ENCODE assay signal across 24 cellular contexts in genomic region chr7:17340655-17341054, GRCh38.
"Had no signal": no experiment of that assay in that cellular context is flagged by ENCODE, and none has a peak within 500 bp of the region (broad histone marks: within the 10 kb centered on the region; RNA-seq: fewer than 3 reads in every experiment).

No MANE protein-coding gene starts in this region.

- H3K9me3 ChIP-seq: breast epithelium, esophagus muscularis mucosa, pancreas, prostate gland, upper lobe of left lung had no signal

- H3K36me3 ChIP-seq: breast epithelium, prostate gland had no signal

- H3K27me3 Mint-ChIP-seq: activated naive CD4-positive, alpha-beta T cell treated with anti-CD3 and anti-CD28 coated beads, Interleukin-2, amount 50 U/mL, for 24 hours; activated naive CD8-positive, alpha-beta T cell treated with anti-CD3 and anti-CD28 coated beads, Interleukin-2, amount 50 U/mL, for 24 hours; naive thymus-derived CD4-positive, alpha-beta T cell; stimulated activated naive CD8-positive, alpha-beta T cell treated with anti-CD3 and anti-CD28 coated beads, Interleukin-15, amount 100 ng/mL, for 72 hours had no signal

- ATAC-seq: activated naive CD8-positive, alpha-beta T cell treated with anti-CD3 and anti-CD28 coated beads, Interleukin-2, amount 50 U/mL, for 24 hours; activated T-cell treated with anti-CD3 and anti-CD28 coated beads, Interleukin-2, amount 50 U/mL, for 4 hours; pancreas; stimulated activated effector memory CD8-positive, alpha-beta T cell treated with anti-CD3 and anti-CD28 coated beads, Interleukin-12 subunit alpha, Interleukin-12 subunit beta, amount 100 ng/mL, for 72 hours; stimulated activated naive CD8-positive, alpha-beta T cell treated with anti-CD3 and anti-CD28 coated beads, Interleukin-15, amount 100 ng/mL, for 72 hours had no signal

- H3K27ac Mint-ChIP-seq: activated naive CD4-positive, alpha-beta T cell treated with anti-CD3 and anti-CD28 coated beads, Interleukin-2, amount 50 U/mL, for 24 hours; activated naive CD8-positive, alpha-beta T cell treated with anti-CD3 and anti-CD28 coated beads, Interleukin-2, amount 50 U/mL, for 24 hours; activated T-helper 2 cell treated with anti-CD3 and anti-CD28 coated beads, Interferon-gamma antibody, Interleukin-2, Interleukin-4, amounts not matched to agents 10 μg/mL and 5 μg/mL and 100 μg/mL, durations not matched to agents 14 hours and 24 hours and 36 hours; immature natural killer cell; naive thymus-derived CD4-positive, alpha-beta T cell; stimulated activated effector memory CD8-positive, alpha-beta T cell treated with anti-CD3 and anti-CD28 coated beads, Interleukin-12 subunit alpha, Interleukin-12 subunit beta, amount 100 ng/mL, for 72 hours; stimulated activated naive CD8-positive, alpha-beta T cell treated with anti-CD3 and anti-CD28 coated beads, Interleukin-15, amount 100 ng/mL, for 72 hours had no signal

- H3K27ac ChIP-seq: esophagus muscularis mucosa, pancreas, prostate gland had no signal

- H3K4me1 Mint-ChIP-seq: immature natural killer cell; stimulated activated effector memory CD8-positive, alpha-beta T cell treated with anti-CD3 and anti-CD28 coated beads, Interleukin-12 subunit alpha, Interleukin-12 subunit beta, amount 100 ng/mL, for 72 hours had no signal

- DNase-seq: activated CD4-positive, alpha-beta T cell treated with anti-CD3 and anti-CD28 coated beads for 4 hours; activated CD4-positive, alpha-beta T cell treated with anti-CD3 and anti-CD28 coated beads, Interleukin-2, amount 50 U/mL, for 48 hours; activated naive CD8-positive, alpha-beta T cell treated with anti-CD3 and anti-CD28 coated beads, Interleukin-2, amount 50 U/mL, for 24 hours; activated T-cell treated with anti-CD3 and anti-CD28 coated beads, Interleukin-2, amount 50 U/mL, for 4 hours; central memory CD4-positive, alpha-beta T cell; dermis blood vessel endothelial cell; effector CD4-positive, alpha-beta T cell; foreskin melanocyte; heart right ventricle; immature natural killer cell; midbrain; naive thymus-derived CD4-positive, alpha-beta T cell; pancreas; retina; stimulated activated CD4-positive, alpha-beta T cell treated with anti-CD3 and anti-CD28 coated beads, Interleukin-4, amount 100 ng/mL, for 24 hours; stimulated activated naive CD8-positive, alpha-beta T cell treated with anti-CD3 and anti-CD28 coated beads, Interleukin-15, amount 100 ng/mL, for 72 hours; upper lobe of left lung had no signal

- H3K4me3 ChIP-seq: breast epithelium, esophagus muscularis mucosa, heart right ventricle, pancreas, prostate gland, skin epidermis, upper lobe of left lung had no signal

- H3K27me3 ChIP-seq: breast epithelium, esophagus muscularis mucosa, heart right ventricle, pancreas, upper lobe of left lung had no signal

- H3K4me3 Mint-ChIP-seq: activated naive CD4-positive, alpha-beta T cell treated with anti-CD3 and anti-CD28 coated beads, Interleukin-2, amount 50 U/mL, for 24 hours; activated naive CD8-positive, alpha-beta T cell treated with anti-CD3 and anti-CD28 coated beads, Interleukin-2, amount 50 U/mL, for 24 hours; activated T-cell treated with anti-CD3 and anti-CD28 coated beads, Interleukin-2, amount 50 U/mL, for 4 hours; immature natural killer cell; naive thymus-derived CD4-positive, alpha-beta T cell; stimulated activated effector memory CD8-positive, alpha-beta T cell treated with anti-CD3 and anti-CD28 coated beads, Interleukin-12 subunit alpha, Interleukin-12 subunit beta, amount 100 ng/mL, for 72 hours; stimulated activated naive CD8-positive, alpha-beta T cell treated with anti-CD3 and anti-CD28 coated beads, Interleukin-15, amount 100 ng/mL, for 72 hours had no signal

- H3K9me3 Mint-ChIP-seq: activated naive CD4-positive, alpha-beta T cell treated with anti-CD3 and anti-CD28 coated beads, Interleukin-2, amount 50 U/mL, for 24 hours; activated naive CD8-positive, alpha-beta T cell treated with anti-CD3 and anti-CD28 coated beads, Interleukin-2, amount 50 U/mL, for 24 hours; immature natural killer cell; stimulated activated naive CD8-positive, alpha-beta T cell treated with anti-CD3 and anti-CD28 coated beads, Interleukin-15, amount 100 ng/mL, for 72 hours had no signal

- H3K4me1 ChIP-seq: breast epithelium, pancreas, prostate gland had no signal
